ENCODE assay signal across 1 cellular context in genomic region chr6:30748851-30749540, GRCh38.
TF ChIP-seq lines count a peak whose summit lies in the region.

No MANE protein-coding gene starts in this region.

TF ChIP-seq in HepG2, 621 proteins besides CTCF, POLR2A, EP300 and RAD21 (continued from another document and continues in another):
- TF ChIP-seq ZNF800 (CRISPR knock-in tag; IDR thresholded peaks at IDR 0.05) (peak; percentile 6; the same call in 1 of the 2 replicates), ZFP90 (CRISPR knock-in tag; IDR thresholded peaks at IDR 0.05; ENCODE audit: borderline replicate concordance) (no peak), HIC2 (CRISPR knock-in tag; IDR thresholded peaks at IDR 0.05; ENCODE audit: low read depth) (peak; percentile 56; the same call in 1 of the 2 replicates), MTA3 (CRISPR knock-in tag; IDR thresholded peaks at IDR 0.05) (no peak), SP140L (CRISPR knock-in tag; IDR thresholded peaks at IDR 0.05; ENCODE audit: borderline replicate concordance) (peak; percentile 49; the same call in 1 of the 2 replicates), ZNF766 (CRISPR knock-in tag; IDR thresholded peaks at IDR 0.05; ENCODE audit: borderline replicate concordance) (no peak), ZNF768 (CRISPR knock-in tag; IDR thresholded peaks at IDR 0.05) (no peak), ZNF816 (CRISPR knock-in tag; IDR thresholded peaks at IDR 0.05; ENCODE audit: borderline replicate concordance) (no peak), GRHL1 (CRISPR knock-in tag; conservative IDR thresholded peaks at IDR 0.05) (no peak), ZFP82 (CRISPR knock-in tag; IDR thresholded peaks at IDR 0.05; ENCODE audit: borderline replicate concordance) (no peak), MAFG (CRISPR knock-in tag; IDR thresholded peaks at IDR 0.05) (no peak), LBX2 (CRISPR knock-in tag; IDR thresholded peaks at IDR 0.05; ENCODE audit: borderline replicate concordance) (peak; percentile 33; the same call in 1 of the 2 replicates), RORA (CRISPR knock-in tag; IDR thresholded peaks at IDR 0.05) (no peak), NPAS2 (CRISPR knock-in tag; IDR thresholded peaks at IDR 0.05; ENCODE audit: borderline replicate concordance) (no peak), ELF1 (CRISPR knock-in tag; IDR thresholded peaks at IDR 0.05) (no peak; the same call in 1 of the 2 replicates), ZNF446 (CRISPR knock-in tag; IDR thresholded peaks at IDR 0.05) (peak; percentile 44; the same call in 1 of the 2 replicates), PHF5A (CRISPR knock-in tag; IDR thresholded peaks at IDR 0.05; ENCODE audit: low read depth, unreplicated experiment) (peak; percentile 19), ZNF367 (CRISPR knock-in tag; IDR thresholded peaks at IDR 0.05; ENCODE audit: borderline replicate concordance) (no peak), ZNF33B (CRISPR knock-in tag; IDR thresholded peaks at IDR 0.05) (no peak), SATB2 (CRISPR knock-in tag; IDR thresholded peaks at IDR 0.05) (no peak), ZBTB3 (CRISPR knock-in tag; IDR thresholded peaks at IDR 0.05; ENCODE audit: borderline replicate concordance, low read depth) (no peak), THRA (CRISPR knock-in tag; IDR thresholded peaks at IDR 0.05; ENCODE audit: borderline replicate concordance) (peak; percentile 48; the same call in 1 of the 2 replicates), GATA4 (IDR thresholded peaks at IDR 0.05; ENCODE audit: borderline replicate concordance, low read depth) (peak; percentile 39; the same call in 1 of the 2 replicates), ZNF513 (CRISPR knock-in tag; conservative IDR thresholded peaks at IDR 0.05) (no peak; the same call in 1 of the 2 replicates), ZNF512B (CRISPR knock-in tag; IDR thresholded peaks at IDR 0.05; ENCODE audit: borderline replicate concordance) (no peak), HES4 (CRISPR knock-in tag; IDR thresholded peaks at IDR 0.05; ENCODE audit: borderline replicate concordance) (no peak), ZNF75D (CRISPR knock-in tag; IDR thresholded peaks at IDR 0.05; ENCODE audit: borderline replicate concordance) (no peak), MLXIP (CRISPR knock-in tag; IDR thresholded peaks at IDR 0.05; ENCODE audit: borderline replicate concordance) (no peak), GLMP (CRISPR knock-in tag; IDR thresholded peaks at IDR 0.05; ENCODE audit: borderline replicate concordance) (no peak), LRRFIP1 (CRISPR knock-in tag; conservative IDR thresholded peaks at IDR 0.05) (no peak), CBX1 (IDR thresholded peaks at IDR 0.05; ENCODE audit: low read depth) (no peak), E2F1 (CRISPR knock-in tag; IDR thresholded peaks at IDR 0.05) (no peak)
